Comparison of ENCODE assay signal across 16 cellular contexts in the genomic region with DNA sequence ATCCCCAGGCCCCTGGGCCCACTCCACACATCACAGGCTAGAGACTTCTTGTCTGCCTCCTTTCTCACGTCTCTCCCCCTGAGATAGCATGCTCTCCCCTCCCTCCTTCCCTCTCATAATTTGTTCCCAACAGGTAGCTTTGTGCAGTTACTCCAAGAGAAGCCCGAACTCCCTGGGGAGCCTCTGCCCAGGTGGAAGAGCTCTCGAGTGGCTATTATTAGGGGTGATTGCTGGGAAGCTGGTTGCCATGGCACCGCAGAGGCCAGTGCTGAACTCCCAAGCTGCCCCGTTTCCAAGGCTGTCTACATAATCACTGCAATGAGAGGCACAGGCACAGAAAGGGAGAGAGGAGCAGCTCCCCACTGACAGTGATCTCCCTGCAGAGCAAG.
A peak's percentile ranks its signal among the peaks of the same experiment; 100 is the strongest.
DNase-seq lines count a peak whose midpoint lies in the region; ATAC-seq, FAIRE-seq and TF ChIP-seq lines count a peak whose summit lies in the region.
"Had no signal": no experiment of that assay in that cellular context is flagged by ENCODE, and none has a peak within 500 bp of the region (broad histone marks: within the 10 kb centered on the region; RNA-seq: fewer than 3 reads in every experiment).

No MANE protein-coding gene starts in this region.

- H2AFZ ChIP-seq in HepG2 (ENCODE audit: low read length) = no peak overlapping the region

- no TSS peak for BruUV-seq in HepG2 (replicated peaks; lab: Mats Ljungman, UMichigan)

- FAIRE-seq in HepG2 (lab: Jason Lieb, UNC) = no peak

- peaks cover 12% of the 10 kb centered on the region for H3K4me1 ChIP-seq in HepG2 (ENCODE audit: insufficient read depth, low read length)
- H3K4me1 ChIP-seq: body of pancreas had no signal

- H3K4me3 ChIP-seq in HepG2 (replicated peaks in 1 of 3; ENCODE audit: insufficient read depth in 1 of 3, low read depth in 2 of 3, low read length in 3 of 3) = no peak overlapping the region
- H3K4me3 ChIP-seq: body of pancreas, lung had no signal

- H3K36me3 ChIP-seq in HepG2 (replicated peaks in 1 of 2; ENCODE audit: control insufficient read depth in 1 of 2, insufficient read depth in 2 of 2, low read length in 2 of 2) = no peaks in the 10 kb centered on the region

- H3K27ac ChIP-seq in HepG2 (ENCODE audit: extremely low read length, insufficient read depth, low read length) = no peak overlapping the region
- H3K27ac ChIP-seq: body of pancreas had no signal

- ATAC-seq in HG03108 (IDR thresholded peaks at IDR 0.05; ENCODE audit: unreplicated experiment) = no peak
- ATAC-seq in HepG2 = no peak
- ATAC-seq: body of pancreas, right cardiac atrium had no signal

- no peaks in the 10 kb centered on the region for H3K9me3 ChIP-seq in HepG2 (ENCODE audit: low read length)

- H4K20me1 ChIP-seq in HepG2 (ENCODE audit: insufficient read depth, low read length) = no peaks in the 10 kb centered on the region

- TF ChIP-seq EP300 in HepG2 (IDR thresholded peaks at IDR 0.05; ENCODE audit: low read depth in 2 of 2, low read length in 2 of 2) (no peak), HepG2 (CRISPR knock-in tag; IDR thresholded peaks at IDR 0.05; ENCODE audit: borderline replicate concordance) (no peak)

- H3K79me2 ChIP-seq in HepG2 (ENCODE audit: insufficient read depth, low read length) = no peaks in the 10 kb centered on the region

- POLR2A ChIA-PET in HepG2 (lab: Yijun Ruan, JAX) = no interaction called here

- TF ChIP-seq POLR2A in HepG2 (IDR thresholded peaks at IDR 0.05; ENCODE audit: insufficient read depth in 1 of 2, low read depth in 2 of 2, low read length in 2 of 2) = no peak

- no peak overlapping the region for H3K4me2 ChIP-seq in HepG2 (ENCODE audit: low read depth, low read length)

- intact Hi-C loops in HepG2 (cut with micrococcal nuclease; ENCODE audit: unreplicated experiment) = loop anchor here (5.0 kb wide), 1 partner anchor 78 kb away; no protein-coding TSS in a partner anchor

- CTCF ChIA-PET in HepG2 (lab: Yijun Ruan, JAX; ENCODE audit: low intra/inter-chr PET ratio, low total read pairs) = no interaction called here

- in situ Hi-C loops in G401 (cut with HindIII; ENCODE audit: low sequenced_read_pairs) (no loop called here), HepG2 (cut with HindIII; ENCODE audit: extremely low pct_ligation_motif_present, low pct_unique_long_range_greater_than_20kb) (no loop called here)

- no peak overlapping the region for H3K9ac ChIP-seq in HepG2 (ENCODE audit: insufficient read depth, low read depth, low read length)

- WGBS in HepG2 (ENCODE audit: low lambda C conversion rate) = 29% methylated on average over 4 of the region's 5 CpGs

- H3K27me3 ChIP-seq in HepG2 (ENCODE audit: control insufficient read depth in 1 of 2, insufficient read depth in 2 of 2, low read length in 2 of 2) = no peaks in the 10 kb centered on the region
- H3K27me3 ChIP-seq: body of pancreas had no signal

- no peak for TF ChIP-seq RAD21 in HepG2 (CRISPR knock-in tag; IDR thresholded peaks at IDR 0.05)

- DNase-seq in G401 (ENCODE audit: low spot score) (peak; percentile 69), NCI-H1930 (lab: John Stamatoyannopoulos, UW) (peak; percentile 9 to 13), NCI-H774 (lab: John Stamatoyannopoulos, UW) (peak; percentile 79), left kidney (ENCODE audit: low read depth, low spot score) (peak; percentile 35), HepG2 (ENCODE audit: low spot score) (no peak), Kasumi-1 (lab: John Stamatoyannopoulos, UW) (no peak)
- no peak for DNase-seq in stimulated activated CD4-positive, alpha-beta T cell treated with anti-CD3 and anti-CD28 coated beads, Interleukin-1b, Interleukin-23, amount 100 ng/mL, for 48 hours
- DNase-seq: activated CD4-positive, CD25-positive, alpha-beta regulatory T cell treated with anti-CD3 and anti-CD28 coated beads, Interleukin-2, amount 50 U/mL, for 72 hours; Calu3; effector CD8-positive, alpha-beta T cell; NCI-H526; right cardiac atrium; stimulated activated CD4-positive, alpha-beta T cell treated with anti-CD3 and anti-CD28 coated beads, Interleukin-2, amount 100 ng/mL, for 24 hours had no signal

- no peak for TF ChIP-seq CTCF in HepG2 (CRISPR knock-in tag; IDR thresholded peaks at IDR 0.05)

TF ChIP-seq in HepG2, 621 proteins besides CTCF, POLR2A, EP300 and RAD21:
- TF ChIP-seq ZMAT3 (CRISPR knock-in tag; conservative IDR thresholded peaks at IDR 0.05) (no peak), PBX3 (CRISPR knock-in tag; IDR thresholded peaks at IDR 0.05; ENCODE audit: borderline replicate concordance) (no peak), SNAI1 (CRISPR knock-in tag; IDR thresholded peaks at IDR 0.05; ENCODE audit: borderline replicate concordance) (no peak), ZNF619 (CRISPR knock-in tag; IDR thresholded peaks at IDR 0.05) (no peak), GABPB1 (CRISPR knock-in tag; IDR thresholded peaks at IDR 0.05) (no peak), ZNF138 (CRISPR knock-in tag; IDR thresholded peaks at IDR 0.05; ENCODE audit: low read depth) (no peak), AGO2 (optimal IDR thresholded peaks at IDR 0.05; ENCODE audit: low read depth, low read length) (no peak), MLX (CRISPR knock-in tag; IDR thresholded peaks at IDR 0.05) (no peak), ZNF547 (CRISPR knock-in tag; IDR thresholded peaks at IDR 0.05) (no peak), ZNF556 (CRISPR knock-in tag; IDR thresholded peaks at IDR 0.05; ENCODE audit: borderline replicate concordance) (no peak), ZZZ3 (CRISPR knock-in tag; IDR thresholded peaks at IDR 0.05; ENCODE audit: borderline replicate concordance) (no peak), CBX5 (CRISPR knock-in tag; IDR thresholded peaks at IDR 0.05; ENCODE audit: borderline replicate concordance) (no peak)

Comparison
In these comparisons a context has a peak if more than half of its experiments do, and no peak if none do; other contexts are left out.
1. DNase-seq: peak in G401 (single experiment), NCI-H1930 (2 of 2), NCI-H774 (single experiment) and left kidney (single experiment); none in stimulated activated CD4-positive, alpha-beta T cell treated with anti-CD3 and anti-CD28 coated beads, Interleukin-1b, Interleukin-23, amount 100 ng/mL, for 48 hours (single experiment), HepG2 (single experiment) and Kasumi-1 (0 of 2).